11 cellular contexts compared by ENCODE assay signal in the genomic region with DNA sequence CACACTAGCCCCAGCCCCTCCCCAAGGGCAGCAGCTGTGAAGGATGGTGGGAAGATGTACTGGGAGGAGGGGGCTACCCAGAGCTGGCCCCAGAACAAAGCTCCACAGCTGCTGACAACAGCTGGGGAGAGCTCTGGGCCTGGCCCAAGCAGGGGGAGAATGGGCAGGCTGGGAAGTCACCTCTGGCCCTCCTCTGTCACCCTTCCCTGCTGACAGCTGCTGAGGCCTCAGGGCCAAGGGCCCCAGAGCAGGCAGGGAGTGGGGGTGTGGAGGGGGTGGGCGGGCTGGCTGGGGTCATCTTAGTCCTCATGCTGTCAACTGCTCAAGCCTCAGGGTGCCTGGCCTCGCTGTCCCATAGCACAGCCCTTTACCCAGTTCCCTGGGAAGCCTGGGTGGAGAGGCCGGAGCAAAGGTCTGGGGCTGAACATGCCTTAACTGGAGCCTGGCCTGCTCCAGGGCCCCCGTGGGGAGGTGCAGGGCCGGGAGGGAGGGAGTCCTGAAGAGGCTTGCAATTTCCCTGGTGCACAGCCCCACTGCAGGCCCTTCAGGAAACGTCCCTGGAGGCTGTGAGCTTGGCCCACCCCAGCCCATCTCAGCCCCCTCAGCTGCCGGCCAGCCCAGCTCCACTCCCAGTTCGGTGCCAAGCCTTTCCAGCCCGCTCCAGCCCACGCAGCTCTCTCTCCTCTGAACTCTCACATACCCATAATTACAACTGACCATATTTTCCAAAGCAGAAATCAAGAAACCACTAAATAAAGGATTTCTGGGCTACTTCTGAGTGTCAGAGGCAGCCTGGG. TPM values are rescaled to one million over a fixed set of nuclear protein-coding genes. Genes with fewer than 3 reads are reported as not detected.
DNase-seq lines count a peak whose midpoint lies in the region; ATAC-seq lines count a peak whose summit lies in the region.
"Had no signal": no experiment of that assay in that cellular context is flagged by ENCODE, and none has a peak within 500 bp of the region (broad histone marks: within the 10 kb centered on the region; RNA-seq: fewer than 3 reads in every experiment).

No MANE protein-coding gene starts in this region.

- peak overlapping the region; percentile 91 for H2BK5ac ChIP-seq in trophoblast cell (ENCODE audit: low read depth, low read length, poor library complexity)

- H3K4me3 Mint-ChIP-seq in activated T-helper 17 cell treated with anti-CD3 and anti-CD28 coated beads, Interleukin-2, amount 50 U/mL, for 72 hours, result no peak overlapping the region

- no peaks in the 10 kb centered on the region for H3K36me3 Mint-ChIP-seq in activated T-helper 17 cell treated with anti-CD3 and anti-CD28 coated beads, Interleukin-2, amount 50 U/mL, for 72 hours (ENCODE audit: low read depth)

- DNase-seq in AG20443 (ENCODE audit: low spot score), result peak; percentile 47
- DNase-seq in left ventricle myocardium superior, result peak; percentile 89
- no peak for DNase-seq in trophoblast cell
- no peak for DNase-seq in NCI-H774 (lab: John Stamatoyannopoulos, UW)
- no peak for DNase-seq in NCI-H128 (lab: John Stamatoyannopoulos, UW; ENCODE audit: unreplicated experiment)
- DNase-seq: activated CD8-positive, alpha-beta memory T cell treated with anti-CD3 and anti-CD28 coated beads, Interleukin-2, amount 50 U/mL, for 48 hours; effector memory CD4-positive, alpha-beta T cell; SHP77 treated with DMSO at 0.1 percent for 48 hours had no signal

- H3K23ac ChIP-seq in trophoblast cell (ENCODE audit: low read length), result no peak overlapping the region

- peak overlapping the region; percentile 78 for H3K27ac Mint-ChIP-seq in activated T-helper 17 cell treated with anti-CD3 and anti-CD28 coated beads, Interleukin-2, amount 50 U/mL, for 72 hours

- peaks cover 63 to 69% of the 10 kb centered on the region in 2 experiments for H3K4me1 ChIP-seq in trophoblast cell (ENCODE audit: control insufficient read depth in 1 of 2, insufficient read depth in 2 of 2, low read length in 2 of 2)

- peak overlapping the region; percentile 5 for H3K4me2 ChIP-seq in trophoblast cell (ENCODE audit: low read length)

- intact Hi-C loops in left ventricle myocardium superior (cut with micrococcal nuclease), result no loop called here

- H3K4me3 ChIP-seq in trophoblast cell (ENCODE audit: low read depth, low read length), result no peak overlapping the region

- H3K9ac ChIP-seq in trophoblast cell (ENCODE audit: low read length), result no peak overlapping the region

- peaks cover 50% of the 10 kb centered on the region for H3K79me1 ChIP-seq in trophoblast cell (ENCODE audit: low read length)

- H3K36me3 ChIP-seq in trophoblast cell (ENCODE audit: control insufficient read depth in 1 of 2, insufficient read depth in 2 of 2, low read length in 2 of 2), result peaks cover 5 to 13% of the 10 kb centered on the region in 2 experiments

- H4K8ac ChIP-seq in trophoblast cell (ENCODE audit: low read depth, low read length), result peak overlapping the region; percentile 67

- ATAC-seq in activated T-helper 17 cell treated with anti-CD3 and anti-CD28 coated beads, Interleukin-2, amount 50 U/mL, for 72 hours (replicated peaks), result no peak
- ATAC-seq in left ventricle myocardium superior, result peak; percentile 70
- ATAC-seq in GM19455 (IDR thresholded peaks at IDR 0.05; ENCODE audit: unreplicated experiment), result no peak
- no peak for ATAC-seq in HG03135 (IDR thresholded peaks at IDR 0.05; ENCODE audit: unreplicated experiment)

- H3K27ac ChIP-seq in trophoblast cell (ENCODE audit: low read depth, low read length), result peak overlapping the region; percentile 93

- H3K27me3 Mint-ChIP-seq in activated T-helper 17 cell treated with anti-CD3 and anti-CD28 coated beads, Interleukin-2, amount 50 U/mL, for 72 hours, result no peaks in the 10 kb centered on the region

- peak overlapping the region; percentile 81 for H2BK120ac ChIP-seq in trophoblast cell (ENCODE audit: insufficient read depth, low read length, poor library complexity)

- peak overlapping the region; percentile 95 for H4K91ac ChIP-seq in trophoblast cell (ENCODE audit: low read depth, low read length)

- H2AK5ac ChIP-seq in trophoblast cell (ENCODE audit: low read length), result peak overlapping the region; percentile 93

- H3K27me3 ChIP-seq in trophoblast cell (ENCODE audit: insufficient read depth, low read length), result no peaks in the 10 kb centered on the region

- no peaks in the 10 kb centered on the region for H3K9me3 ChIP-seq in trophoblast cell (ENCODE audit: insufficient read depth, low read depth, low read length)

- peak overlapping the region; percentile 87 for H3K18ac ChIP-seq in trophoblast cell (ENCODE audit: low read length)

- peak overlapping the region; percentile 31 for H3K4ac ChIP-seq in trophoblast cell (ENCODE audit: low read depth, low read length)

- no CpG with 5 or more reads among the region's 10 CpGs for WGBS in trophoblast cell (ENCODE audit: extremely low coverage, insufficient coverage, insufficient read length)

- no peak overlapping the region for H4K12ac ChIP-seq in trophoblast cell (ENCODE audit: low read depth, low read length)

- H2BK12ac ChIP-seq in trophoblast cell (ENCODE audit: low read length), result peak overlapping the region; percentile 70

- no peaks in the 10 kb centered on the region for H3K9me3 Mint-ChIP-seq in activated T-helper 17 cell treated with anti-CD3 and anti-CD28 coated beads, Interleukin-2, amount 50 U/mL, for 72 hours

- H2AFZ ChIP-seq in trophoblast cell (ENCODE audit: insufficient read depth, low read length, poor library complexity), result no peak overlapping the region

- H3K14ac ChIP-seq in trophoblast cell (ENCODE audit: low read length), result peak overlapping the region; percentile 74

- peaks cover 4% of the 10 kb centered on the region for H3K4me1 Mint-ChIP-seq in activated T-helper 17 cell treated with anti-CD3 and anti-CD28 coated beads, Interleukin-2, amount 50 U/mL, for 72 hours

- peaks cover 12% of the 10 kb centered on the region for H3K79me2 ChIP-seq in trophoblast cell (ENCODE audit: control insufficient read depth, insufficient read depth, low read length, poor library complexity)

RNA-seq across cellular contexts. Expression of gene HSPG2, which starts 25.7 kb away (rescaled TPM):
- total RNA-seq in activated T-helper 17 cell treated with anti-CD3 and anti-CD28 coated beads, Interleukin-2, amount 50 U/mL, for 72 hours, result 10 to 100 TPM in 1 of 2 donors, 1 to 10 TPM in 1; 1.8 to 33.3 TPM
- total RNA-seq in left ventricle myocardium superior, result 269 TPM
- polyA plus RNA-seq in trophoblast cell (2013), result 97.2 and 106 TPM in 2 replicates

Comparison
In these comparisons a context has a peak if more than half of its experiments do, and no peak if none do; other contexts are left out.
1. DNase-seq: peak in AG20443 (single experiment) and left ventricle myocardium superior (single experiment); none in trophoblast cell (0 of 2), NCI-H774 (single experiment) and NCI-H128 (single experiment).